In genomic region chr10:76133597-76134255, GRCh38 we compare ENCODE assay signal across 1 cellular context.
TF ChIP-seq lines count a peak whose summit lies in the region.

No MANE protein-coding gene starts in this region.

TF ChIP-seq in GM23338, 12 proteins besides CTCF, POLR2A, EP300 and RAD21 (continued from another document):
- TF ChIP-seq, protein P1, sequence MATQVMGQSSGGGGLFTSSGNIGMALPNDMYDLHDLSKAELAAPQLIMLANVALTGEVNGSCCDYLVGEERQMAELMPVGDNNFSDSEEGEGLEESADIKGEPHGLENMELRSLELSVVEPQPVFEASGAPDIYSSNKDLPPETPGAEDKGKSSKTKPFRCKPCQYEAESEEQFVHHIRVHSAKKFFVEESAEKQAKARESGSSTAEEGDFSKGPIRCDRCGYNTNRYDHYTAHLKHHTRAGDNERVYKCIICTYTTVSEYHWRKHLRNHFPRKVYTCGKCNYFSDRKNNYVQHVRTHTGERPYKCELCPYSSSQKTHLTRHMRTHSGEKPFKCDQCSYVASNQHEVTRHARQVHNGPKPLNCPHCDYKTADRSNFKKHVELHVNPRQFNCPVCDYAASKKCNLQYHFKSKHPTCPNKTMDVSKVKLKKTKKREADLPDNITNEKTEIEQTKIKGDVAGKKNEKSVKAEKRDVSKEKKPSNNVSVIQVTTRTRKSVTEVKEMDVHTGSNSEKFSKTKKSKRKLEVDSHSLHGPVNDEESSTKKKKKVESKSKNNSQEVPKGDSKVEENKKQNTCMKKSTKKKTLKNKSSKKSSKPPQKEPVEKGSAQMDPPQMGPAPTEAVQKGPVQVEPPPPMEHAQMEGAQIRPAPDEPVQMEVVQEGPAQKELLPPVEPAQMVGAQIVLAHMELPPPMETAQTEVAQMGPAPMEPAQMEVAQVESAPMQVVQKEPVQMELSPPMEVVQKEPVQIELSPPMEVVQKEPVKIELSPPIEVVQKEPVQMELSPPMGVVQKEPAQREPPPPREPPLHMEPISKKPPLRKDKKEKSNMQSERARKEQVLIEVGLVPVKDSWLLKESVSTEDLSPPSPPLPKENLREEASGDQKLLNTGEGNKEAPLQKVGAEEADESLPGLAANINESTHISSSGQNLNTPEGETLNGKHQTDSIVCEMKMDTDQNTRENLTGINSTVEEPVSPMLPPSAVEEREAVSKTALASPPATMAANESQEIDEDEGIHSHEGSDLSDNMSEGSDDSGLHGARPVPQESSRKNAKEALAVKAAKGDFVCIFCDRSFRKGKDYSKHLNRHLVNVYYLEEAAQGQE (IDR thresholded peaks at IDR 0.05; ENCODE audit: unreplicated experiment): no peak
- TF ChIP-seq, protein P2, sequence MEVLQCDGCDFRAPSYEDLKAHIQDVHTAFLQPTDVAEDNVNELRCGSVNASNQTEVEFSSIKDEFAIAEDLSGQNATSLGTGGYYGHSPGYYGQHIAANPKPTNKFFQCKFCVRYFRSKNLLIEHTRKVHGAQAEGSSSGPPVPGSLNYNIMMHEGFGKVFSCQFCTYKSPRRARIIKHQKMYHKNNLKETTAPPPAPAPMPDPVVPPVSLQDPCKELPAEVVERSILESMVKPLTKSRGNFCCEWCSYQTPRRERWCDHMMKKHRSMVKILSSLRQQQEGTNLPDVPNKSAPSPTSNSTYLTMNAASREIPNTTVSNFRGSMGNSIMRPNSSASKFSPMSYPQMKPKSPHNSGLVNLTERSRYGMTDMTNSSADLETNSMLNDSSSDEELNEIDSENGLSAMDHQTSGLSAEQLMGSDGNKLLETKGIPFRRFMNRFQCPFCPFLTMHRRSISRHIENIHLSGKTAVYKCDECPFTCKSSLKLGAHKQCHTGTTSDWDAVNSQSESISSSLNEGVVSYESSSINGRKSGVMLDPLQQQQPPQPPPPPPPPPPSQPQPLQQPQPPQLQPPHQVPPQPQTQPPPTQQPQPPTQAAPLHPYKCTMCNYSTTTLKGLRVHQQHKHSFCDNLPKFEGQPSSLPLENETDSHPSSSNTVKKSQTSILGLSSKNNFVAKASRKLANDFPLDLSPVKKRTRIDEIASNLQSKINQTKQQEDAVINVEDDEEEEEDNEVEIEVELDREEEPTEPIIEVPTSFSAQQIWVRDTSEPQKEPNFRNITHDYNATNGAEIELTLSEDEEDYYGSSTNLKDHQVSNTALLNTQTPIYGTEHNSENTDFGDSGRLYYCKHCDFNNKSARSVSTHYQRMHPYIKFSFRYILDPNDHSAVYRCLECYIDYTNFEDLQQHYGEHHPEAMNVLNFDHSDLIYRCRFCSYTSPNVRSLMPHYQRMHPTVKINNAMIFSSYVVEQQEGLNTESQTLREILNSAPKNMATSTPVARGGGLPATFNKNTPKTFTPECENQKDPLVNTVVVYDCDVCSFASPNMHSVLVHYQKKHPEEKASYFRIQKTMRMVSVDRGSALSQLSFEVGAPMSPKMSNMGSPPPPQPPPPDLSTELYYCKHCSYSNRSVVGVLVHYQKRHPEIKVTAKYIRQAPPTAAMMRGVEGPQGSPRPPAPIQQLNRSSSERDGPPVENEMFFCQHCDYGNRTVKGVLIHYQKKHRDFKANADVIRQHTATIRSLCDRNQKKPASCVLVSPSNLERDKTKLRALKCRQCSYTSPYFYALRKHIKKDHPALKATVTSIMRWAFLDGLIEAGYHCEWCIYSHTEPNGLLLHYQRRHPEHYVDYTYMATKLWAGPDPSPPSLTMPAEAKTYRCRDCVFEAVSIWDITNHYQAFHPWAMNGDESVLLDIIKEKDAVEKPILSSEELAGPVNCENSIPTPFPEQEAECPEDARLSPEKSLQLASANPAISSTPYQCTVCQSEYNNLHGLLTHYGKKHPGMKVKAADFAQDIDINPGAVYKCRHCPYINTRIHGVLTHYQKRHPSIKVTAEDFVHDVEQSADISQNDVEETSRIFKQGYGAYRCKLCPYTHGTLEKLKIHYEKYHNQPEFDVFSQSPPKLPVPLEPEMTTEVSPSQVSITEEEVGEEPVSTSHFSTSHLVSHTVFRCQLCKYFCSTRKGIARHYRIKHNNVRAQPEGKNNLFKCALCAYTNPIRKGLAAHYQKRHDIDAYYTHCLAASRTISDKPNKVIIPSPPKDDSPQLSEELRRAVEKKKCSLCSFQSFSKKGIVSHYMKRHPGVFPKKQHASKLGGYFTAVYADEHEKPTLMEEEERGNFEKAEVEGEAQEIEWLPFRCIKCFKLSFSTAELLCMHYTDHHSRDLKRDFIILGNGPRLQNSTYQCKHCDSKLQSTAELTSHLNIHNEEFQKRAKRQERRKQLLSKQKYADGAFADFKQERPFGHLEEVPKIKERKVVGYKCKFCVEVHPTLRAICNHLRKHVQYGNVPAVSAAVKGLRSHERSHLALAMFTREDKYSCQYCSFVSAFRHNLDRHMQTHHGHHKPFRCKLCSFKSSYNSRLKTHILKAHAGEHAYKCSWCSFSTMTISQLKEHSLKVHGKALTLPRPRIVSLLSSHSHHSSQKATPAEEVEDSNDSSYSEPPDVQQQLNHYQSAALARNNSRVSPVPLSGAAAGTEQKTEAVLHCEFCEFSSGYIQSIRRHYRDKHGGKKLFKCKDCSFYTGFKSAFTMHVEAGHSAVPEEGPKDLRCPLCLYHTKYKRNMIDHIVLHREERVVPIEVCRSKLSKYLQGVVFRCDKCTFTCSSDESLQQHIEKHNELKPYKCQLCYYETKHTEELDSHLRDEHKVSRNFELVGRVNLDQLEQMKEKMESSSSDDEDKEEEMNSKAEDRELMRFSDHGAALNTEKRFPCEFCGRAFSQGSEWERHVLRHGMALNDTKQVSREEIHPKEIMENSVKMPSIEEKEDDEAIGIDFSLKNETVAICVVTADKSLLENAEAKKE (CRISPR knock-in tag; IDR thresholded peaks at IDR 0.05): no peak
